2 cellular contexts compared by ENCODE assay signal in genomic region chr22:45181766-45182165, GRCh38.
TF ChIP-seq lines count a peak whose summit lies in the region.

No MANE protein-coding gene starts in this region.

TF ChIP-seq in WTC11, 78 proteins besides CTCF, POLR2A, EP300 and RAD21 (continues in another document):
- TF ChIP-seq AFF4 (CRISPR knock-in tag; IDR thresholded peaks at IDR 0.05; ENCODE audit: borderline replicate concordance) (no peak), FOXP1 (CRISPR knock-in tag; IDR thresholded peaks at IDR 0.05; ENCODE audit: borderline replicate concordance) (no peak), ARID4B (CRISPR knock-in tag; IDR thresholded peaks at IDR 0.05; ENCODE audit: borderline replicate concordance) (no peak), ZNF263 (CRISPR knock-in tag; IDR thresholded peaks at IDR 0.05; ENCODE audit: low read depth) (no peak), HMGA2 (CRISPR knock-in tag; IDR thresholded peaks at IDR 0.05) (no peak), RORB (CRISPR knock-in tag; IDR thresholded peaks at IDR 0.05) (no peak), ZNF232 (CRISPR knock-in tag; IDR thresholded peaks at IDR 0.05) (no peak), CREB1 (CRISPR knock-in tag; IDR thresholded peaks at IDR 0.05) (no peak), FOXK1 (CRISPR knock-in tag; IDR thresholded peaks at IDR 0.05) (no peak), SOX15 (CRISPR knock-in tag; IDR thresholded peaks at IDR 0.05) (no peak), ATF3 (CRISPR knock-in tag; conservative IDR thresholded peaks at IDR 0.05) (no peak), EMX1 (CRISPR knock-in tag; IDR thresholded peaks at IDR 0.05) (no peak)
- TF ChIP-seq, protein P1, sequence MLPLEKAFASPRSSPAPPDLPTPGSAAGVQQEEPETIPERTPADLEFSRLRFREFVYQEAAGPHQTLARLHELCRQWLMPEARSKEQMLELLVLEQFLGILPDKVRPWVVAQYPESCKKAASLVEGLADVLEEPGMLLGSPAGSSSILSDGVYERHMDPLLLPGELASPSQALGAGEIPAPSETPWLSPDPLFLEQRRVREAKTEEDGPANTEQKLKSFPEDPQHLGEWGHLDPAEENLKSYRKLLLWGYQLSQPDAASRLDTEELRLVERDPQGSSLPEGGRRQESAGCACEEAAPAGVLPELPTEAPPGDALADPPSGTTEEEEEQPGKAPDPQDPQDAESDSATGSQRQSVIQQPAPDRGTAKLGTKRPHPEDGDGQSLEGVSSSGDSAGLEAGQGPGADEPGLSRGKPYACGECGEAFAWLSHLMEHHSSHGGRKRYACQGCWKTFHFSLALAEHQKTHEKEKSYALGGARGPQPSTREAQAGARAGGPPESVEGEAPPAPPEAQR (CRISPR knock-in tag; IDR thresholded peaks at IDR 0.05) = no peak
- TF ChIP-seq, protein P2, sequence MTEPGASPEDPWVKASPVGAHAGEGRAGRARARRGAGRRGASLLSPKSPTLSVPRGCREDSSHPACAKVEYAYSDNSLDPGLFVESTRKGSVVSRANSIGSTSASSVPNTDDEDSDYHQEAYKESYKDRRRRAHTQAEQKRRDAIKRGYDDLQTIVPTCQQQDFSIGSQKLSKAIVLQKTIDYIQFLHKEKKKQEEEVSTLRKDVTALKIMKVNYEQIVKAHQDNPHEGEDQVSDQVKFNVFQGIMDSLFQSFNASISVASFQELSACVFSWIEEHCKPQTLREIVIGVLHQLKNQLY (CRISPR knock-in tag; IDR thresholded peaks at IDR 0.05) = no peak
- TF ChIP-seq, protein P3, sequence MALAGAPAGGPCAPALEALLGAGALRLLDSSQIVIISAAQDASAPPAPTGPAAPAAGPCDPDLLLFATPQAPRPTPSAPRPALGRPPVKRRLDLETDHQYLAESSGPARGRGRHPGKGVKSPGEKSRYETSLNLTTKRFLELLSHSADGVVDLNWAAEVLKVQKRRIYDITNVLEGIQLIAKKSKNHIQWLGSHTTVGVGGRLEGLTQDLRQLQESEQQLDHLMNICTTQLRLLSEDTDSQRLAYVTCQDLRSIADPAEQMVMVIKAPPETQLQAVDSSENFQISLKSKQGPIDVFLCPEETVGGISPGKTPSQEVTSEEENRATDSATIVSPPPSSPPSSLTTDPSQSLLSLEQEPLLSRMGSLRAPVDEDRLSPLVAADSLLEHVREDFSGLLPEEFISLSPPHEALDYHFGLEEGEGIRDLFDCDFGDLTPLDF (CRISPR knock-in tag; IDR thresholded peaks at IDR 0.05) = no peak

TF ChIP-seq in H1, 55 proteins besides CTCF, POLR2A, EP300 and RAD21:
- no peak for TF ChIP-seq BCL11A (IDR thresholded peaks at IDR 0.05; ENCODE audit: low read depth in 2 of 2, low read length in 2 of 2)
- TF ChIP-seq BACH1 (IDR thresholded peaks at IDR 0.05; ENCODE audit: low read length) = peak; percentile 76
- 0 out of 2 replicates have a peak, but pooled peaks have one; percentile 48 for TF ChIP-seq MAFK (IDR thresholded peaks at IDR 0.05; ENCODE audit: low read depth, low read length)
